ENCODE assay signal across 1 cellular context in the genomic region with DNA sequence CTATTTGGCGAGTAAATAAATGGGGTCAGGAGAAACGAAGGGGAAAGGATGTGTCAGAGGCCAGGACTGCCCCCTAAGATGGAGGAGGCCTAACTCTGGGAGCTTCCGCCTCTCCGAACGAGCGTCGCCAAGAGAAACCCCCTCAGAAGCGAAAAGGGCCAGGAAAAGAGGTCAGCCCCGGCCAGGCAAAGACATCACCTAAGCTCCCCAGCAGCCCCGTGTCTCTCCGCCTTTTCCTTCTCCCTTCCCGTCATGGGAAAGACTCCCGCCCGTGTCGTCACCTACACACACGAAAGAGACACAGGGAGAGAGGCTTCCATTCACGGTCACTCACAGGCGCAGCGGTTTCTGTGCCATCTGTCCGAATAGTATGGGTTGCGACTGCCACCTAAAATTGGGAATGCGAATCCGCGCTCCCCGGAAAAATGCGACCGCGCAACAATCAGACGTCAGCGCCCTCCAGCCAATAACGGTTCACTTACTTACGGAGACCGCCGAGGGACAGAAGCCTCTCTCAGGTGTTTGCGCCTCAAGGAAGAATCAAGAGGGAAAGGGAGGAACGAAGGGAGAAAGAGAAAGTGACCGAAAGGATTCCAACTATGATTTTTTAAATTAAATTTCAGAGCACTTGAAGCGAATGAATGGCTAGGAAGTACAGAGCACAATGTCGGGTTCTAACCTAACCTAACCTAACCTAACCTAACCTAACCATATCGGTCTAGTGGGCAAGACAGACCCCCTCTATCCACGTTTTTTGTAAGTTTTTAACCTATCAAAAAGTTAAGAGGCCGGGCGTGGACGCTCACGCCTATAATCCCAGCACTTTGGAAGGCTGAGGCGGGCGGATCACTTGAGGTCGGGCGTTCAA.
TF ChIP-seq lines count a peak whose summit lies in the region.

TSS of gene CWF19L1 (minus strand) at position 402 of the 868 bp plus-strand sequence. CDS start at position 357, 45 bp downstream.

TF ChIP-seq in K562, 482 proteins besides CTCF, POLR2A, EP300 and RAD21 (continued from another document and continues in another):
- TF ChIP-seq HOMEZ (CRISPR knock-in tag; IDR thresholded peaks at IDR 0.05) (no peak), NFIC (IDR thresholded peaks at IDR 0.05) (no peak), FOXO4 (CRISPR knock-in tag; IDR thresholded peaks at IDR 0.05) (no peak), MYC (IDR thresholded peaks at IDR 0.05; ENCODE audit: low read depth, low read length) (peak; percentile 62), MYC (CRISPR knock-in tag; IDR thresholded peaks at IDR 0.05; ENCODE audit: borderline replicate concordance, low read depth) (no peak), ZBTB9 (CRISPR knock-in tag; IDR thresholded peaks at IDR 0.05) (no peak), CHD4 (IDR thresholded peaks at IDR 0.05; ENCODE audit: insufficient read depth, insufficient replicate concordance, low read depth, low read length, poor library complexity, severe bottlenecking) (no peak), RBBP5 (IDR thresholded peaks at IDR 0.05; ENCODE audit: borderline replicate concordance, insufficient read depth, low read length, poor library complexity, severe bottlenecking) (peak; percentile 79), E2F3 (CRISPR knock-in tag; IDR thresholded peaks at IDR 0.05) (no peak), ZNF780A (CRISPR knock-in tag; IDR thresholded peaks at IDR 0.05) (no peak), SRSF3 (IDR thresholded peaks at IDR 0.05; ENCODE audit: insufficient read depth, low read length) (no peak), PML (IDR thresholded peaks at IDR 0.05; ENCODE audit: low read length) (peak; percentile 56; the same call in 1 of the 2 replicates), ZNF224 (CRISPR knock-in tag; IDR thresholded peaks at IDR 0.05) (no peak), CBFA2T3 (IDR thresholded peaks at IDR 0.05) (no peak), YY1 (IDR thresholded peaks at IDR 0.05; ENCODE audit: borderline replicate concordance in 1 of 3, control insufficient read depth in 1 of 3, extremely low read depth in 1 of 3, insufficient read depth in 3 of 3, insufficient read length in 1 of 3, insufficient replicate concordance in 2 of 3, low read depth in 1 of 3, low read length in 2 of 3) (peak in 2 of 3 experiments; percentile 24 to 45), DLX4 (CRISPR knock-in tag; IDR thresholded peaks at IDR 0.05) (no peak), KAT8 (IDR thresholded peaks at IDR 0.05; ENCODE audit: low read depth) (no peak), FOXA3 (CRISPR knock-in tag; conservative IDR thresholded peaks at IDR 0.05 in 1 of 2, IDR thresholded peaks at IDR 0.05 in 1 of 2) (no peak), JUN (IDR thresholded peaks at IDR 0.05; ENCODE audit: borderline replicate concordance, low read depth, low read length) (no peak), JUN (CRISPR knock-in tag; IDR thresholded peaks at IDR 0.05; ENCODE audit: borderline replicate concordance) (no peak), ZNF316 (IDR thresholded peaks at IDR 0.05) (no peak), MAZ (CRISPR knock-in tag; conservative IDR thresholded peaks at IDR 0.05 in 1 of 2, IDR thresholded peaks at IDR 0.05 in 1 of 2) (no peak), NCOR1 (IDR thresholded peaks at IDR 0.05) (no peak), ELK3 (CRISPR knock-in tag; IDR thresholded peaks at IDR 0.05) (no peak), SMAD2 (IDR thresholded peaks at IDR 0.05; ENCODE audit: low read depth, low read length) (no peak), CHD2 (IDR thresholded peaks at IDR 0.05; ENCODE audit: low read depth, low read length) (no peak), VEZF1 (CRISPR knock-in tag; IDR thresholded peaks at IDR 0.05) (no peak), ASH1L (IDR thresholded peaks at IDR 0.05; ENCODE audit: borderline replicate concordance, low read depth, partially characterized antibody) (peak; percentile 24), IFI16 (CRISPR knock-in tag; IDR thresholded peaks at IDR 0.05) (no peak), HSF4 (CRISPR knock-in tag; IDR thresholded peaks at IDR 0.05; ENCODE audit: borderline replicate concordance) (no peak), ZNF133 (CRISPR knock-in tag; IDR thresholded peaks at IDR 0.05) (no peak), MTA1 (IDR thresholded peaks at IDR 0.05; ENCODE audit: borderline replicate concordance) (peak; percentile 99), PYGO2 (tag; IDR thresholded peaks at IDR 0.05) (no peak), ZNF785 (CRISPR knock-in tag; IDR thresholded peaks at IDR 0.05) (no peak), SPI1 (IDR thresholded peaks at IDR 0.05; ENCODE audit: borderline replicate concordance, low read depth, low read length) (no peak), TCFL5 (CRISPR knock-in tag; conservative IDR thresholded peaks at IDR 0.05) (no peak), MEF2D (tag; conservative IDR thresholded peaks at IDR 0.05; ENCODE audit: low read depth) (no peak; the same call in 1 of the 2 replicates), EP400 (IDR thresholded peaks at IDR 0.05) (peak; percentile 66), GTF3C2 (IDR thresholded peaks at IDR 0.05; ENCODE audit: borderline replicate concordance, extremely low read depth, insufficient read length) (no peak), ZNF232 (CRISPR knock-in tag; IDR thresholded peaks at IDR 0.05) (no peak)
- TF ChIP-seq, protein P1, sequence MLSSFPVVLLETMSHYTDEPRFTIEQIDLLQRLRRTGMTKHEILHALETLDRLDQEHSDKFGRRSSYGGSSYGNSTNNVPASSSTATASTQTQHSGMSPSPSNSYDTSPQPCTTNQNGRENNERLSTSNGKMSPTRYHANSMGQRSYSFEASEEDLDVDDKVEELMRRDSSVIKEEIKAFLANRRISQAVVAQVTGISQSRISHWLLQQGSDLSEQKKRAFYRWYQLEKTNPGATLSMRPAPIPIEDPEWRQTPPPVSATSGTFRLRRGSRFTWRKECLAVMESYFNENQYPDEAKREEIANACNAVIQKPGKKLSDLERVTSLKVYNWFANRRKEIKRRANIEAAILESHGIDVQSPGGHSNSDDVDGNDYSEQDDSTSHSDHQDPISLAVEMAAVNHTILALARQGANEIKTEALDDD (IDR thresholded peaks at IDR 0.05): no peak
- TF ChIP-seq, protein P2, sequence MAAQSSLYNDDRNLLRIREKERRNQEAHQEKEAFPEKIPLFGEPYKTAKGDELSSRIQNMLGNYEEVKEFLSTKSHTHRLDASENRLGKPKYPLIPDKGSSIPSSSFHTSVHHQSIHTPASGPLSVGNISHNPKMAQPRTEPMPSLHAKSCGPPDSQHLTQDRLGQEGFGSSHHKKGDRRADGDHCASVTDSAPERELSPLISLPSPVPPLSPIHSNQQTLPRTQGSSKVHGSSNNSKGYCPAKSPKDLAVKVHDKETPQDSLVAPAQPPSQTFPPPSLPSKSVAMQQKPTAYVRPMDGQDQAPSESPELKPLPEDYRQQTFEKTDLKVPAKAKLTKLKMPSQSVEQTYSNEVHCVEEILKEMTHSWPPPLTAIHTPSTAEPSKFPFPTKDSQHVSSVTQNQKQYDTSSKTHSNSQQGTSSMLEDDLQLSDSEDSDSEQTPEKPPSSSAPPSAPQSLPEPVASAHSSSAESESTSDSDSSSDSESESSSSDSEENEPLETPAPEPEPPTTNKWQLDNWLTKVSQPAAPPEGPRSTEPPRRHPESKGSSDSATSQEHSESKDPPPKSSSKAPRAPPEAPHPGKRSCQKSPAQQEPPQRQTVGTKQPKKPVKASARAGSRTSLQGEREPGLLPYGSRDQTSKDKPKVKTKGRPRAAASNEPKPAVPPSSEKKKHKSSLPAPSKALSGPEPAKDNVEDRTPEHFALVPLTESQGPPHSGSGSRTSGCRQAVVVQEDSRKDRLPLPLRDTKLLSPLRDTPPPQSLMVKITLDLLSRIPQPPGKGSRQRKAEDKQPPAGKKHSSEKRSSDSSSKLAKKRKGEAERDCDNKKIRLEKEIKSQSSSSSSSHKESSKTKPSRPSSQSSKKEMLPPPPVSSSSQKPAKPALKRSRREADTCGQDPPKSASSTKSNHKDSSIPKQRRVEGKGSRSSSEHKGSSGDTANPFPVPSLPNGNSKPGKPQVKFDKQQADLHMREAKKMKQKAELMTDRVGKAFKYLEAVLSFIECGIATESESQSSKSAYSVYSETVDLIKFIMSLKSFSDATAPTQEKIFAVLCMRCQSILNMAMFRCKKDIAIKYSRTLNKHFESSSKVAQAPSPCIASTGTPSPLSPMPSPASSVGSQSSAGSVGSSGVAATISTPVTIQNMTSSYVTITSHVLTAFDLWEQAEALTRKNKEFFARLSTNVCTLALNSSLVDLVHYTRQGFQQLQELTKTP (IDR thresholded peaks at IDR 0.05; ENCODE audit: low read depth in 1 of 2, partially characterized antibody in 2 of 2): peak in 1 of 2 experiments; percentile 39
- TF ChIP-seq, protein P3, sequence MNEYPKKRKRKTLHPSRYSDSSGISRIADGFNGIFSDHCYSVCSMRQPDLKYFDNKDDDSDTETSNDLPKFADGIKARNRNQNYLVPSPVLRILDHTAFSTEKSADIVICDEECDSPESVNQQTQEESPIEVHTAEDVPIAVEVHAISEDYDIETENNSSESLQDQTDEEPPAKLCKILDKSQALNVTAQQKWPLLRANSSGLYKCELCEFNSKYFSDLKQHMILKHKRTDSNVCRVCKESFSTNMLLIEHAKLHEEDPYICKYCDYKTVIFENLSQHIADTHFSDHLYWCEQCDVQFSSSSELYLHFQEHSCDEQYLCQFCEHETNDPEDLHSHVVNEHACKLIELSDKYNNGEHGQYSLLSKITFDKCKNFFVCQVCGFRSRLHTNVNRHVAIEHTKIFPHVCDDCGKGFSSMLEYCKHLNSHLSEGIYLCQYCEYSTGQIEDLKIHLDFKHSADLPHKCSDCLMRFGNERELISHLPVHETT (CRISPR knock-in tag; conservative IDR thresholded peaks at IDR 0.05 in 1 of 2, IDR thresholded peaks at IDR 0.05 in 1 of 2): no peak
